In the genomic region with DNA sequence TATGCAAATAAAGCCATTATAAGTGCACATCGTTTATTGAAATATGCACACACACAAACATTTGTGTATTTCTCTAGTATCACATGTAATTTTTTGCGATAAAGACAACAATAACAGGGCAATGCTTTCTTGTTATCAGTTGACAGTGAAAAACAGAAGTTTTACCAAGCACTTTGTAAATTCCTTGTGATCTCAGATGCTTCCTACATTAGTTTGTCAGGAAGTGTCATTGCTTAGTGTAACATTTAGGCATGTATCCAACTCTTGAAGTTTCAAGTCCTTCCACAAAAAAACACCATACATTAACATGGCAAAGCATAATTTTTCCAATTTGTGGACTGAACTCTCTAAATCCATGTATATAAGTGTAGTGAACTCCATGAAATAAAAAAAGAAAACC, we compare ENCODE assay signal across 15 cellular contexts. TPM values are rescaled to one million over a fixed set of nuclear protein-coding genes. Genes with fewer than 3 reads are reported as not detected.
DNase-seq lines count a peak whose midpoint lies in the region; TF ChIP-seq lines count a peak whose summit lies in the region.
"Had no signal": no experiment of that assay in that cellular context is flagged by ENCODE, and none has a peak within 500 bp of the region (broad histone marks: within the 10 kb centered on the region; RNA-seq: fewer than 3 reads in every experiment).

No MANE protein-coding gene starts in this region.

- no peaks in the 10 kb centered on the region for H3K9me3 ChIP-seq in BE2C

- H3K4me1 ChIP-seq in BE2C: no peaks in the 10 kb centered on the region

- no peak for TF ChIP-seq CTCF in fibroblast of mammary gland (conservative IDR thresholded peaks at IDR 0.05; ENCODE audit: control insufficient read depth, insufficient read depth, low read depth, low read length)
- no peak for TF ChIP-seq CTCF in BE2C (IDR thresholded peaks at IDR 0.05; ENCODE audit: low read depth, low read length)

- DNase-seq in EL (peak; percentile 28), RKO (ENCODE audit: low spot score) (peak; percentile 50), fibroblast of mammary gland (ENCODE audit: low read depth) (peak; percentile 41), pulmonary artery endothelial cell (ENCODE audit: low read depth, low spot score) (peak; percentile 76), HuH-7.5 (ENCODE audit: low spot score) (no peak), BE2C (no peak), posterior cingulate gyrus (no peak)
- DNase-seq: Calu3; CD4-positive, alpha-beta T cell; GDM1; H7; NCI-H1417; NCI-H2029; NCI-H524; SIG-M5 had no signal

- H3K4me3 ChIP-seq in fibroblast of mammary gland (ENCODE audit: control insufficient read depth, low read depth, low read length): no peak overlapping the region
- H3K4me3 ChIP-seq in BE2C (ENCODE audit: low read depth, low read length): no peak overlapping the region

- H3K36me3 ChIP-seq in BE2C: no peaks in the 10 kb centered on the region

- intact Hi-C loops in posterior cingulate gyrus (cut with DNase I): no loop called here

- H3K27me3 ChIP-seq in BE2C: peaks cover 19% of the 10 kb centered on the region

RNA-seq across cellular contexts. Expression of a gene that starts 46.4 kb away (rescaled TPM):
- 19.0 and 24.0 TPM in 2 replicates for total RNA-seq in pulmonary artery endothelial cell
- 14.9 TPM for polyA plus RNA-seq in BE2C (2012; ENCODE audit: insufficient read depth, insufficient read length, low read depth)

Comparison
In these comparisons a context has a peak if more than half of its experiments do, and no peak if none do; other contexts are left out.
1. DNase-seq: peak in EL (single experiment), RKO (single experiment), fibroblast of mammary gland (single experiment) and pulmonary artery endothelial cell (single experiment); none in HuH-7.5 (single experiment), BE2C (single experiment) and posterior cingulate gyrus (0 of 10).